Comparison of ENCODE assay signal across 8 cellular contexts in genomic region chr21:42145569-42146250, GRCh38.
DNase-seq lines count a peak whose midpoint lies in the region; ATAC-seq and TF ChIP-seq lines count a peak whose summit lies in the region.

No MANE protein-coding gene starts in this region.

- no peak overlapping the region for H3K27ac Mint-ChIP-seq in endothelial cell (ENCODE audit: unreplicated experiment)
- H3K27ac Mint-ChIP-seq in mesothelial cell of epicardium: no peak overlapping the region

- H3K4me3 Mint-ChIP-seq in endothelial cell (ENCODE audit: unreplicated experiment) (no peak overlapping the region), mesothelial cell of epicardium (no peak overlapping the region)

- H3K27me3 Mint-ChIP-seq in endothelial cell (ENCODE audit: unreplicated experiment) (peaks cover 7% of the 10 kb centered on the region), mesothelial cell of epicardium (ENCODE audit: low read depth) (peaks cover 14% of the 10 kb centered on the region)

- no peaks in the 10 kb centered on the region for H3K9me3 ChIP-seq in NT2/D1 (ENCODE audit: insufficient read depth, low read length)

- H3K4me1 ChIP-seq in NT2/D1 (ENCODE audit: insufficient read depth, insufficient read length): no peaks in the 10 kb centered on the region

- H3K36me3 Mint-ChIP-seq in endothelial cell (ENCODE audit: low read depth, unreplicated experiment): peaks cover 3% of the 10 kb centered on the region
- H3K36me3 Mint-ChIP-seq in mesothelial cell of epicardium: no peaks in the 10 kb centered on the region

- no peak overlapping the region for H3K9ac ChIP-seq in NT2/D1 (ENCODE audit: insufficient read length, low read depth)

- H3K27me3 ChIP-seq in NT2/D1 (ENCODE audit: insufficient read depth, insufficient read length): no peaks in the 10 kb centered on the region

- no peaks in the 10 kb centered on the region for H3K9me3 Mint-ChIP-seq in endothelial cell (ENCODE audit: unreplicated experiment)
- H3K9me3 Mint-ChIP-seq in mesothelial cell of epicardium: no peaks in the 10 kb centered on the region

- no peaks in the 10 kb centered on the region for H3K36me3 ChIP-seq in NT2/D1 (ENCODE audit: insufficient read depth, insufficient read length, low read length)

- H3K4me3 ChIP-seq in NT2/D1 (ENCODE audit: insufficient read length, low read depth): no peak overlapping the region

- ATAC-seq in GM18858 (IDR thresholded peaks at IDR 0.05; ENCODE audit: unreplicated experiment): no peak

- TF ChIP-seq CTCF in endothelial cell (IDR thresholded peaks at IDR 0.05; ENCODE audit: unreplicated experiment) (peak; percentile 93), mesothelial cell of epicardium (IDR thresholded peaks at IDR 0.05; ENCODE audit: unreplicated experiment) (peak; percentile 88)

- DNase-seq in CD1c-positive myeloid dendritic cell (ENCODE audit: extremely low spot score) (peak; percentile 82), HS-27A (ENCODE audit: low read depth) (peak; percentile 22), NT2/D1 (ENCODE audit: low read depth, low spot score) (peak; percentile 72), endothelial cell (ENCODE audit: low spot score) (peak; percentile 66), mesothelial cell of epicardium (ENCODE audit: low spot score in 2 of 2, unreplicated experiment in 2 of 2) (peak in 1 of 2 experiments; percentile 70)
- peak; percentile 35 for DNase-seq in activated CD8-positive, alpha-beta memory T cell treated with anti-CD3 and anti-CD28 coated beads, Interleukin-2, amount 50 U/mL, for 1 hour (ENCODE audit: extremely low read depth)
- peak; percentile 29 to 48 for DNase-seq in stimulated activated CD8-positive, alpha-beta memory T cell treated with anti-CD3 and anti-CD28 coated beads, Interleukin-4, amount 100 ng/mL, for 1 hour (ENCODE audit: low read depth in 2 of 2, low spot score in 1 of 2)

- peaks cover 3% of the 10 kb centered on the region for H3K4me1 Mint-ChIP-seq in endothelial cell (ENCODE audit: unreplicated experiment)
- peaks cover under 1% of the 10 kb centered on the region for H3K4me1 Mint-ChIP-seq in mesothelial cell of epicardium
